In genomic region chr22:24645408-24646230, GRCh38 we compare ENCODE assay signal across 6 cellular contexts. TPM values are rescaled to one million over a fixed set of nuclear protein-coding genes. Genes with fewer than 3 reads are reported as not detected.
DNase-seq lines count a peak whose midpoint lies in the region; ATAC-seq, FAIRE-seq and TF ChIP-seq lines count a peak whose summit lies in the region.
"Not testable (repeated sequence)": the region's sequence is repeated elsewhere in the genome, so short reads cannot be mapped to it uniquely, and the experiment has no call there.

No MANE protein-coding gene starts in this region.

- H3K27me3 Mint-ChIP-seq in progenitor cell of endocrine pancreas: not testable (repeated sequence)

- H3K9ac ChIP-seq in endothelial cell of umbilical vein (replicated peaks; ENCODE audit: extremely low read depth, insufficient read depth, low read length); liver (ENCODE audit: low read depth in 1 of 2, low read length in 2 of 2): not testable (repeated sequence)

- intact Hi-C loops in endothelial cell of umbilical vein (cut with micrococcal nuclease): loop anchor here (5.0 kb wide), 1 partner anchor 112 kb away; no protein-coding TSS in a partner anchor
- intact Hi-C loops in left cardiac atrium (cut with DNase I); upper lobe of right lung (cut with DNase I): not testable (repeated sequence)

- POLR2A ChIA-PET in endothelial cell of umbilical vein (lab: Charles Lee): not testable (repeated sequence)

- not testable (repeated sequence) for H3K36me3 ChIP-seq in endothelial cell of umbilical vein (ENCODE audit: control insufficient read depth in 2 of 2, extremely low read depth in 1 of 2, insufficient read depth in 2 of 2, low read length in 2 of 2); liver (ENCODE audit: control insufficient read depth in 4 of 4, insufficient read depth in 3 of 4, low read depth in 1 of 4, low read length in 3 of 4); upper lobe of right lung

- not testable (repeated sequence) for H3K4me3 ChIP-seq in endothelial cell of umbilical vein (replicated peaks in 1 of 3; ENCODE audit: insufficient read depth in 1 of 3, low read depth in 1 of 3, low read length in 3 of 3); liver (ENCODE audit: low read depth in 1 of 3, low read length in 3 of 3); upper lobe of right lung

- not testable (repeated sequence) for BruUV-seq in endothelial cell of umbilical vein (replicated peaks; lab: Mats Ljungman, UMichigan)

- not testable (repeated sequence) for H3K4me1 Mint-ChIP-seq in progenitor cell of endocrine pancreas (ENCODE audit: low read depth)

- not testable (repeated sequence) for H3K4me2 ChIP-seq in endothelial cell of umbilical vein (ENCODE audit: insufficient read depth, low read length)

- not testable (repeated sequence) for H3K4me1 ChIP-seq in endothelial cell of umbilical vein (ENCODE audit: control insufficient read depth, extremely low read depth, insufficient read depth, low read length); liver (ENCODE audit: control insufficient read depth in 4 of 4, insufficient read depth in 4 of 4, low read length in 3 of 4); upper lobe of right lung

- peak overlapping the region; percentile 62 for H3K27ac Mint-ChIP-seq in progenitor cell of endocrine pancreas

- not testable (repeated sequence) for DNase-seq in RCC 7860 (ENCODE audit: low spot score); endothelial cell of umbilical vein (ENCODE audit: low read depth, low spot score); left cardiac atrium; progenitor cell of endocrine pancreas (ENCODE audit: low spot score, unreplicated experiment); upper lobe of right lung

- not testable (repeated sequence) for TF ChIP-seq CTCF in endothelial cell of umbilical vein (IDR thresholded peaks at IDR 0.05; ENCODE audit: extremely low read depth in 1 of 2, insufficient read depth in 1 of 2, low read depth in 1 of 2, low read length in 2 of 2); liver (IDR thresholded peaks at IDR 0.05; ENCODE audit: low read depth, low read length, missing input control); progenitor cell of endocrine pancreas (IDR thresholded peaks at IDR 0.05; ENCODE audit: unreplicated experiment); upper lobe of right lung (IDR thresholded peaks at IDR 0.05)

- not testable (repeated sequence) for H3K27ac ChIP-seq in endothelial cell of umbilical vein (ENCODE audit: insufficient read depth, low read depth, low read length); liver (ENCODE audit: low read depth in 1 of 2, low read length in 2 of 2); upper lobe of right lung

- dilution Hi-C loops in endothelial cell of umbilical vein (cut with MboI; ENCODE audit: extremely low pct_ligation_motif_present, low sequenced_read_pairs): not testable (repeated sequence)

- H4K20me1 ChIP-seq in endothelial cell of umbilical vein (replicated peaks; ENCODE audit: control insufficient read depth, extremely low read depth, insufficient read depth, low read length): not testable (repeated sequence)

- not testable (repeated sequence) for H2AFZ ChIP-seq in endothelial cell of umbilical vein (ENCODE audit: low read depth, low read length)

- H3K9me3 ChIP-seq in endothelial cell of umbilical vein (replicated peaks; ENCODE audit: control insufficient read depth, insufficient read depth, low read length); liver (ENCODE audit: control insufficient read depth in 4 of 4, low read length in 3 of 4); upper lobe of right lung: not testable (repeated sequence)

- FAIRE-seq in RCC 7860 (lab: Jason Lieb, UNC): peak; percentile 90
- peak; percentile 94 for FAIRE-seq in endothelial cell of umbilical vein (lab: Jason Lieb, UNC)

- H3K4me3 Mint-ChIP-seq in progenitor cell of endocrine pancreas (ENCODE audit: low read depth): not testable (repeated sequence)

- not testable (repeated sequence) for H3K9me1 ChIP-seq in endothelial cell of umbilical vein (replicated peaks; ENCODE audit: control insufficient read depth, extremely low read depth, insufficient read depth, low read length)

- 86% methylated on average over 10 of the region's 16 CpGs for WGBS in liver

- CTCF ChIA-PET in endothelial cell of umbilical vein (lab: Charles Lee): not testable (repeated sequence)

- not testable (repeated sequence) for TF ChIP-seq RAD21 in liver (IDR thresholded peaks at IDR 0.05)

- TF ChIP-seq POLR2A in endothelial cell of umbilical vein (IDR thresholded peaks at IDR 0.05; ENCODE audit: low read depth, low read length): not testable (repeated sequence)

- not testable (repeated sequence) for H3K79me2 ChIP-seq in endothelial cell of umbilical vein (ENCODE audit: control insufficient read depth, insufficient read depth, low read length)

- not testable (repeated sequence) for H3K36me3 Mint-ChIP-seq in progenitor cell of endocrine pancreas (ENCODE audit: insufficient read depth)

- ATAC-seq in left cardiac atrium: peak; percentile 15 to 57
- peak; percentile 22 for ATAC-seq in upper lobe of right lung

- not testable (repeated sequence) for H3K27me3 ChIP-seq in endothelial cell of umbilical vein (ENCODE audit: control insufficient read depth in 2 of 2, insufficient read depth in 2 of 2, low read length in 2 of 2); liver (ENCODE audit: control insufficient read depth in 4 of 4, insufficient read depth in 4 of 4, low read length in 3 of 4); upper lobe of right lung

- H3K9me3 Mint-ChIP-seq in progenitor cell of endocrine pancreas (ENCODE audit: low read depth): not testable (repeated sequence)

TF ChIP-seq in liver, 16 proteins besides CTCF, POLR2A, EP300 and RAD21:
- peak; percentile 10 for TF ChIP-seq NR2F2 (IDR thresholded peaks at IDR 0.05)

RNA-seq across cellular contexts. Expression of gene GGT1, which starts 42.6 kb away (rescaled TPM):
- 1.5 and 1.8 TPM in 2 replicates for total RNA-seq in endothelial cell of umbilical vein
- polyA plus RNA-seq in endothelial cell of umbilical vein: 1.2 and 2.0 TPM in 2 replicates
- polyA plus RNA-seq in endothelial cell of umbilical vein (2011; cell fraction: cytosol; rRNA removed): 0.54 and 0.79 TPM in 2 replicates
- 3.7 and 3.9 TPM in 2 replicates for polyA plus RNA-seq in endothelial cell of umbilical vein (2011; cell fraction: nucleus; rRNA removed)
- polyA plus RNA-seq in endothelial cell of umbilical vein (2012): 2.2 and 4.7 TPM in 2 replicates
- polyA minus RNA-seq in endothelial cell of umbilical vein: 0.53 TPM in 1 of 2 replicates, not detected in the other
- polyA minus RNA-seq in endothelial cell of umbilical vein (2011; cell fraction: cytosol; rRNA and poly(A)+ RNA removed): 5.0 TPM
- 0.87 and 1.3 TPM in 2 replicates for polyA minus RNA-seq in endothelial cell of umbilical vein (2011; cell fraction: nucleus; rRNA and poly(A)+ RNA removed)
- 1 to 10 TPM; 3.8 to 3.9 TPM for total RNA-seq in left cardiac atrium
- 100 to 1,000 TPM in 1 of 2 donors, 10 to 100 TPM in 1; 90.5 to 107 TPM for total RNA-seq in liver
- 100 to 1,000 TPM; 117 to 147 TPM for polyA plus RNA-seq in liver
- total RNA-seq in progenitor cell of endocrine pancreas: 16.9 and 17.1 TPM in 2 replicates
- total RNA-seq in upper lobe of right lung: 131 TPM

RNA-seq across cellular contexts. Expression of gene LRRC75B, which starts 52.7 kb away (rescaled TPM):
- 6.4 and 8.9 TPM in 2 replicates for total RNA-seq in endothelial cell of umbilical vein
- polyA plus RNA-seq in endothelial cell of umbilical vein: 15.0 and 22.0 TPM in 2 replicates
- 4.8 and 7.4 TPM in 2 replicates for polyA plus RNA-seq in endothelial cell of umbilical vein (2011; cell fraction: cytosol; rRNA removed)
- 40.6 and 49.8 TPM in 2 replicates for polyA plus RNA-seq in endothelial cell of umbilical vein (2011; cell fraction: nucleus; rRNA removed)
- 5.6 and 8.6 TPM in 2 replicates for polyA plus RNA-seq in endothelial cell of umbilical vein (2012)
- 2.8 and 6.0 TPM in 2 replicates for polyA minus RNA-seq in endothelial cell of umbilical vein
- not detected for polyA minus RNA-seq in endothelial cell of umbilical vein (2011; cell fraction: cytosol; rRNA and poly(A)+ RNA removed)
- polyA minus RNA-seq in endothelial cell of umbilical vein (2011; cell fraction: nucleus; rRNA and poly(A)+ RNA removed): 3.8 and 5.8 TPM in 2 replicates
- 1 to 10 TPM; 4.2 to 4.9 TPM for total RNA-seq in left cardiac atrium
- 1 to 10 TPM; 7.8 to 8.5 TPM for total RNA-seq in liver
- polyA plus RNA-seq in liver: 10 to 100 TPM; 10.2 to 14.3 TPM
- total RNA-seq in progenitor cell of endocrine pancreas: 23.6 and 24.6 TPM in 2 replicates
- 10.8 TPM for total RNA-seq in upper lobe of right lung
